Comparison of ENCODE assay signal across 15 cellular contexts in genomic region chr20:56429941-56430340, GRCh38. TPM values are rescaled to one million over a fixed set of nuclear protein-coding genes. Genes with fewer than 3 reads are reported as not detected.
DNase-seq lines count a peak whose midpoint lies in the region; ATAC-seq, FAIRE-seq and TF ChIP-seq lines count a peak whose summit lies in the region.
"Had no signal": no experiment of that assay in that cellular context is flagged by ENCODE, and none has a peak within 500 bp of the region (broad histone marks: within the 10 kb centered on the region; RNA-seq: fewer than 3 reads in every experiment).

No MANE protein-coding gene starts in this region.

- no peak for TF ChIP-seq POLR2A in NB4 (IDR thresholded peaks at IDR 0.05; ENCODE audit: extremely low read depth, insufficient read length)
- TF ChIP-seq POLR2A in H54 (IDR thresholded peaks at IDR 0.05; ENCODE audit: low read depth, low read length), result no peak

- POLR2A ChIA-PET in RWPE1 (lab: Yijun Ruan, JAX; ENCODE audit: low non-redundant PET), result no interaction called here

- H2AFZ ChIP-seq in astrocyte (ENCODE audit: low read depth, low read length), result no peak overlapping the region
- peak overlapping the region; percentile 21 for H2AFZ ChIP-seq in osteoblast (ENCODE audit: low read length)

- peak overlapping the region; percentile 91 for H3K27ac Mint-ChIP-seq in T-helper 2 cell treated with Interferon-gamma antibody and Interleukin-4, amounts not matched to agents 5 μg/mL and 100 μg/mL, for 36 hours
- H3K27ac Mint-ChIP-seq in astrocyte (ENCODE audit: unreplicated experiment), result peak overlapping the region; percentile 90

- no peak for DNase-seq in T-helper 2 cell treated with Interferon-gamma antibody and Interleukin-4, amounts not matched to agents 5 μg/mL and 100 μg/mL, for 36 hours (ENCODE audit: low spot score)
- DNase-seq in T-helper 2 cell (no peak), NB4 (ENCODE audit: low read depth) (peak; percentile 21), astrocyte (ENCODE audit: low read depth) (no peak), osteoblast (ENCODE audit: insufficient read length, low spot score, missing footprints) (no peak), H54 (ENCODE audit: insufficient read length, low spot score) (no peak), RWPE1 (ENCODE audit: low spot score) (no peak)
- DNase-seq: NCI-H345, thyroid gland, WERI-Rb-1 had no signal

- peak overlapping the region; percentile 39 for H3K9ac ChIP-seq in astrocyte (ENCODE audit: low read length)

- H3K27ac ChIP-seq in astrocyte (ENCODE audit: low read depth, low read length) (peak overlapping the region; percentile 78), osteoblast (ENCODE audit: low read depth, low read length) (peak overlapping the region; percentile 81), RWPE1 (no peak overlapping the region)
- H3K27ac ChIP-seq: foreskin keratinocyte, right lobe of liver, thyroid gland, WERI-Rb-1 had no signal

- H3K4me2 ChIP-seq in astrocyte (ENCODE audit: low read length) (peak overlapping the region; percentile 45), osteoblast (ENCODE audit: insufficient read depth, low read length) (no peak overlapping the region)

- H4K20me1 ChIP-seq in astrocyte (ENCODE audit: insufficient read depth, low read length) (no peaks in the 10 kb centered on the region), osteoblast (ENCODE audit: insufficient read depth, low read length) (no peaks in the 10 kb centered on the region)

- H3K4me3 Mint-ChIP-seq in T-helper 2 cell treated with Interferon-gamma antibody and Interleukin-4, amounts not matched to agents 5 μg/mL and 100 μg/mL, for 36 hours, result peak overlapping the region; percentile 77
- no peak overlapping the region for H3K4me3 Mint-ChIP-seq in astrocyte (ENCODE audit: unreplicated experiment)

- ATAC-seq in HG03457 (IDR thresholded peaks at IDR 0.05; ENCODE audit: unreplicated experiment), result no peak
- ATAC-seq: right lobe of liver had no signal

- H3K79me2 ChIP-seq in astrocyte (ENCODE audit: insufficient read depth, low read length) (peaks cover 3% of the 10 kb centered on the region), osteoblast (ENCODE audit: insufficient read depth, low read length) (no peaks in the 10 kb centered on the region)

- CTCF ChIA-PET in RWPE1 (lab: Yijun Ruan, JAX), result no interaction called here

- FAIRE-seq in astrocyte (lab: Jason Lieb, UNC) (no peak), H54 (lab: Jason Lieb, UNC) (no peak)
- FAIRE-seq: islet of Langerhans had no signal

- no peak overlapping the region for H3K4me3 ChIP-seq in NB4 (ENCODE audit: low read depth, low read length)
- no peak overlapping the region for H3K4me3 ChIP-seq in astrocyte (ENCODE audit: insufficient read depth, low read depth, low read length)
- H3K4me3 ChIP-seq in osteoblast (ENCODE audit: insufficient read depth, low read length), result no peak overlapping the region
- H3K4me3 ChIP-seq: right lobe of liver, thyroid gland had no signal

- no peak for TF ChIP-seq CTCF in NB4 (IDR thresholded peaks at IDR 0.05; ENCODE audit: low read depth, low read length)
- TF ChIP-seq CTCF in astrocyte (IDR thresholded peaks at IDR 0.05; ENCODE audit: insufficient read depth, low read depth, low read length), result no peak
- TF ChIP-seq CTCF in osteoblast (IDR thresholded peaks at IDR 0.05; ENCODE audit: extremely low read depth, low read depth, low read length), result no peak
- TF ChIP-seq CTCF in RWPE1 (conservative IDR thresholded peaks at IDR 0.05; ENCODE audit: low read depth), result no peak

- H3K36me3 Mint-ChIP-seq in T-helper 2 cell treated with Interferon-gamma antibody and Interleukin-4, amounts not matched to agents 5 μg/mL and 100 μg/mL, for 36 hours (ENCODE audit: low read depth), result peaks cover 26% of the 10 kb centered on the region
- no peaks in the 10 kb centered on the region for H3K36me3 Mint-ChIP-seq in astrocyte (ENCODE audit: low read depth, unreplicated experiment)

- H3K4me1 ChIP-seq in astrocyte (ENCODE audit: insufficient read depth, low read length) (peaks cover 41% of the 10 kb centered on the region), osteoblast (ENCODE audit: insufficient read depth, low read length) (peaks cover 29% of the 10 kb centered on the region)
- H3K4me1 ChIP-seq: right lobe of liver, thyroid gland had no signal

- no peaks in the 10 kb centered on the region for H3K27me3 Mint-ChIP-seq in T-helper 2 cell treated with Interferon-gamma antibody and Interleukin-4, amounts not matched to agents 5 μg/mL and 100 μg/mL, for 36 hours (ENCODE audit: low read depth)
- no peaks in the 10 kb centered on the region for H3K27me3 Mint-ChIP-seq in astrocyte (ENCODE audit: low read depth, unreplicated experiment)

- H3K9me3 ChIP-seq in astrocyte (ENCODE audit: insufficient read depth, low read depth, low read length) (no peaks in the 10 kb centered on the region), osteoblast (ENCODE audit: low read depth, low read length) (no peaks in the 10 kb centered on the region)
- H3K9me3 ChIP-seq: right lobe of liver, thyroid gland had no signal

- peaks cover 8% of the 10 kb centered on the region for H3K9me3 Mint-ChIP-seq in T-helper 2 cell treated with Interferon-gamma antibody and Interleukin-4, amounts not matched to agents 5 μg/mL and 100 μg/mL, for 36 hours
- peaks cover 4% of the 10 kb centered on the region for H3K9me3 Mint-ChIP-seq in astrocyte (ENCODE audit: unreplicated experiment)

- H3K36me3 ChIP-seq in astrocyte (ENCODE audit: insufficient read depth, low read length) (no peaks in the 10 kb centered on the region), osteoblast (ENCODE audit: insufficient read depth, low read length) (no peaks in the 10 kb centered on the region)
- H3K36me3 ChIP-seq: right lobe of liver, thyroid gland, WERI-Rb-1 had no signal

- H3K27me3 ChIP-seq in astrocyte (ENCODE audit: insufficient read depth, low read length) (no peaks in the 10 kb centered on the region), osteoblast (ENCODE audit: insufficient read depth, low read length) (no peaks in the 10 kb centered on the region)
- H3K27me3 ChIP-seq: foreskin keratinocyte, right lobe of liver, thyroid gland had no signal

- H3K4me1 Mint-ChIP-seq in T-helper 2 cell treated with Interferon-gamma antibody and Interleukin-4, amounts not matched to agents 5 μg/mL and 100 μg/mL, for 36 hours (ENCODE audit: low read depth), result peaks cover 29% of the 10 kb centered on the region
- peaks cover 35% of the 10 kb centered on the region for H3K4me1 Mint-ChIP-seq in astrocyte (ENCODE audit: low read depth, unreplicated experiment)

RNA-seq across cellular contexts. Expression of gene CASS4, which starts 17.9 kb away (rescaled TPM):
- 2.3 and 2.5 TPM in 2 replicates for total RNA-seq in astrocyte
- total RNA-seq in osteoblast, result under 0.01 TPM in 2 replicates
- total RNA-seq: A172, foreskin keratinocyte had no signal

RNA-seq across cellular contexts. Expression of gene CSTF1, which starts 37.5 kb away (rescaled TPM):
- total RNA-seq in astrocyte, result 28.5 and 30.3 TPM in 2 replicates
- total RNA-seq in osteoblast, result 25.0 and 26.8 TPM in 2 replicates

RNA-seq across cellular contexts. Expression of gene AURKA, which starts 37.9 kb away (rescaled TPM):
- total RNA-seq in astrocyte (10.4 and 14.8 TPM in 2 replicates), osteoblast (4.7 and 8.0 TPM in 2 replicates)

RNA-seq across cellular contexts. Expression of gene RTF2, which starts 38.5 kb away (rescaled TPM):
- total RNA-seq in astrocyte (76.5 and 81.4 TPM in 2 replicates), osteoblast (69.1 and 69.8 TPM in 2 replicates)
